ENCODE assay signal across 11 cellular contexts in the genomic region with DNA sequence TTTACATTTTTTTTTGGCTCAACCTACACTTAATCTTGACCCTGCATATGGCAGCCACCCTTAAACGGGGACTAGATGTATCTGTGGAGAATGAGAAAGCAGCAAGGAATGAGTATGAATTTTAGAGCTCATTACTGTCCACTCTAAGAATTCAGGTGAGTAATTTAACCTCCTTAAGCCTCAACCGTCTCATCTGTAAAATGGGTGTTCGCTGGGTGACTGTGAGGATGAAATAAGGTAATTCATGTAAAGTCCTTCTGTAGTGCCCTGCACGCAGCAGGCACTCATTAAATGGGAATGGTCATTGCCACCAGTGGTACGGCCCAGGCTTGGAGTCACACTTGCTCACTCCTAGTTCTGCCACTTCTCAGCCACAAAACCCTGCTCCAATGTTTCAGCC.
"Had no signal": no experiment of that assay in that cellular context is flagged by ENCODE, and none has a peak within 500 bp of the region (broad histone marks: within the 10 kb centered on the region; RNA-seq: fewer than 3 reads in every experiment).

No MANE protein-coding gene starts in this region.

- H3K4me1 ChIP-seq: HAP-1 had no signal

- DNase-seq: GM23248, GOT3, H7, H9, HCEC 1CT, HFFc6 had no signal

- H3K9ac ChIP-seq: GM23248 had no signal

- FAIRE-seq: H1, H54 had no signal

- H2AFZ ChIP-seq: GM23248, GM23338 had no signal

- ATAC-seq: GM23338, HCT116 had no signal

- H3K9me3 ChIP-seq: HAP-1 had no signal

- H3K4me2 ChIP-seq: GM23338 had no signal

- H3K27ac ChIP-seq: GM23248 had no signal

- H3K4me3 ChIP-seq: GM23248, GM23338, HAP-1 had no signal

- H3K36me3 ChIP-seq: HAP-1 had no signal
